Comparison of ENCODE assay signal across 8 cellular contexts in genomic region chr1:116571215-116571919, GRCh38. TPM values are rescaled to one million over a fixed set of nuclear protein-coding genes. Genes with fewer than 3 reads are reported as not detected.
DNase-seq lines count a peak whose midpoint lies in the region; TF ChIP-seq lines count a peak whose summit lies in the region.

No MANE protein-coding gene starts in this region.

- H3K9me3 Mint-ChIP-seq in T-helper 2 cell treated with Interferon-gamma antibody and Interleukin-4, amounts not matched to agents 5 μg/mL and 100 μg/mL, for 36 hours = no peaks in the 10 kb centered on the region

- intact Hi-C loops in adrenal gland (cut with DNase I) (no loop called here), thyroid gland (cut with DNase I) (no loop called here)

- H3K4me3 Mint-ChIP-seq in T-helper 2 cell treated with Interferon-gamma antibody and Interleukin-4, amounts not matched to agents 5 μg/mL and 100 μg/mL, for 36 hours = peak overlapping the region; percentile 95

- H3K4me3 ChIP-seq in adrenal gland (peak overlapping the region in 2 of 4 donors; percentile 61 to 69), thyroid gland (replicated peaks in 1 of 3) (peak overlapping the region; percentile 26 to 92 (median 80))

- 7 to 11% (median 9%) methylated on average over 24 of the region's 24 CpGs for WGBS in adrenal gland, 4 donors
- WGBS in thyroid gland, 2 donors = 14 to 15% methylated on average over 21 to 24 of the region's 24 CpGs

- no peak for TF ChIP-seq POLR2A in adrenal gland (IDR thresholded peaks at IDR 0.05)
- TF ChIP-seq POLR2A in thyroid gland (IDR thresholded peaks at IDR 0.05) = no peak

- TF ChIP-seq CTCF in adrenal gland (IDR thresholded peaks at IDR 0.05) (no peak), thyroid gland (IDR thresholded peaks at IDR 0.05) (no peak)

- peak overlapping the region; percentile 90 for H3K27ac Mint-ChIP-seq in T-helper 2 cell treated with Interferon-gamma antibody and Interleukin-4, amounts not matched to agents 5 μg/mL and 100 μg/mL, for 36 hours

- H3K9me3 ChIP-seq in adrenal gland (replicated peaks in 1 of 3) (no peaks in the 10 kb centered on the region), thyroid gland (no peaks in the 10 kb centered on the region)

- H3K4me1 ChIP-seq in adrenal gland (replicated peaks in 1 of 2) (peaks cover 0 to 4% of the 10 kb centered on the region in 2 donors), thyroid gland (peaks cover 6 to 19% of the 10 kb centered on the region in 2 donors)

- peaks cover 52% of the 10 kb centered on the region for H3K4me1 Mint-ChIP-seq in T-helper 2 cell treated with Interferon-gamma antibody and Interleukin-4, amounts not matched to agents 5 μg/mL and 100 μg/mL, for 36 hours (ENCODE audit: low read depth)

- H3K36me3 ChIP-seq in adrenal gland (replicated peaks in 1 of 2) = no peaks in the 10 kb centered on the region
- no peaks in the 10 kb centered on the region for H3K36me3 ChIP-seq in thyroid gland

- peaks cover 20% of the 10 kb centered on the region for H3K36me3 Mint-ChIP-seq in T-helper 2 cell treated with Interferon-gamma antibody and Interleukin-4, amounts not matched to agents 5 μg/mL and 100 μg/mL, for 36 hours (ENCODE audit: low read depth)

- H3K27me3 Mint-ChIP-seq in T-helper 2 cell treated with Interferon-gamma antibody and Interleukin-4, amounts not matched to agents 5 μg/mL and 100 μg/mL, for 36 hours (ENCODE audit: low read depth) = no peaks in the 10 kb centered on the region

- H3K27me3 ChIP-seq in adrenal gland (no peaks in the 10 kb centered on the region), layer of hippocampus (ENCODE audit: control insufficient read depth, insufficient read depth, low read length) (no peaks in the 10 kb centered on the region), thyroid gland (no peaks in the 10 kb centered on the region)

- H3K27ac ChIP-seq in adrenal gland (peak overlapping the region; percentile 86 to 96 (median 91)), layer of hippocampus (ENCODE audit: low read depth, low read length) (peak overlapping the region; percentile 87), thyroid gland (peak overlapping the region; percentile 89 to 98 (median 97))

- no peak for DNase-seq in T-helper 2 cell treated with Interferon-gamma antibody and Interleukin-4, amounts not matched to agents 5 μg/mL and 100 μg/mL, for 36 hours (ENCODE audit: low spot score)
- DNase-seq in T-helper 2 cell (no peak), adrenal gland (peak in 1 of 7 donors; percentile 18), thyroid gland (no peak), A172 (ENCODE audit: low spot score) (no peak), DMS153 (lab: John Stamatoyannopoulos, UW) (no peak)
- DNase-seq in activated CD8-positive, alpha-beta memory T cell treated with anti-CD3 and anti-CD28 coated beads for 24 hours = no peak

RNA-seq across cellular contexts. Expression of gene CD58, which starts 0.5 kb away (rescaled TPM):
- 10 to 100 TPM in 6 of 8 donors, 1 to 10 TPM in 2; 9.5 to 41.1 (median 12.5) TPM for total RNA-seq in adrenal gland
- polyA plus RNA-seq in adrenal gland = 10 to 100 TPM in 1 of 3 donors, 1 to 10 TPM in 2; 6.3 to 43.6 (median 9.8) TPM
- total RNA-seq in thyroid gland = 10 to 100 TPM; 17.5 to 51.9 (median 23.1) TPM
- 34.9 and 42.4 TPM in 2 replicates for total RNA-seq in A172 (2014; rRNA removed; shearing (Covaris generic))
